ENCODE assay signal across 2 cellular contexts in genomic region chr5:60672693-60673264, GRCh38.
TF ChIP-seq lines count a peak whose summit lies in the region.

No MANE protein-coding gene starts in this region.

TF ChIP-seq in HEK293, 187 proteins besides CTCF, POLR2A, EP300 and RAD21:
- TF ChIP-seq PRDM10 (tag by site-specific recombination; IDR thresholded peaks at IDR 0.05) (no peak), SCRT2 (tag by site-specific recombination; IDR thresholded peaks at IDR 0.05) (peak; percentile 76), SCRT1 (tag by site-specific recombination; IDR thresholded peaks at IDR 0.05; ENCODE audit: borderline replicate concordance) (peak; percentile 51; the same call in 1 of the 2 replicates)

TF ChIP-seq in HepG2, 621 proteins besides CTCF, POLR2A, EP300 and RAD21 (continues in another document):
- no peak for TF ChIP-seq RFX1 (IDR thresholded peaks at IDR 0.05)
- no peak for TF ChIP-seq ZNF17 (CRISPR knock-in tag; IDR thresholded peaks at IDR 0.05)
- no peak for TF ChIP-seq ZHX2 (IDR thresholded peaks at IDR 0.05; ENCODE audit: low read depth)
- no peak for TF ChIP-seq ZHX2 (CRISPR knock-in tag; IDR thresholded peaks at IDR 0.05; ENCODE audit: borderline replicate concordance)
- peak; percentile 46; the same call in 1 of the 2 replicates for TF ChIP-seq ARHGAP35 (CRISPR knock-in tag; IDR thresholded peaks at IDR 0.05; ENCODE audit: borderline replicate concordance)
- TF ChIP-seq EZH2 (conservative IDR thresholded peaks at IDR 0.05; ENCODE audit: low read depth, low read length) = no peak
- peak; percentile 97 for TF ChIP-seq ZEB1 (IDR thresholded peaks at IDR 0.05; ENCODE audit: insufficient replicate concordance, low read depth)
- TF ChIP-seq PREB (CRISPR knock-in tag; IDR thresholded peaks at IDR 0.05) = no peak
- TF ChIP-seq ZNF564 (CRISPR knock-in tag; IDR thresholded peaks at IDR 0.05) = no peak
- no peak for TF ChIP-seq ZNF749 (CRISPR knock-in tag; IDR thresholded peaks at IDR 0.05; ENCODE audit: borderline replicate concordance)
- no peak for TF ChIP-seq MTERF4 (CRISPR knock-in tag; IDR thresholded peaks at IDR 0.05)
- peak; percentile 65; the same call in 1 of the 2 replicates for TF ChIP-seq ZBTB34 (CRISPR knock-in tag; IDR thresholded peaks at IDR 0.05)
- TF ChIP-seq ZNF263 (CRISPR knock-in tag; IDR thresholded peaks at IDR 0.05) = peak; percentile 91
- no peak; the same call in 1 of the 2 replicates for TF ChIP-seq MTA1 (CRISPR knock-in tag; IDR thresholded peaks at IDR 0.05; ENCODE audit: borderline replicate concordance)
- no peak for TF ChIP-seq ATF5 (CRISPR knock-in tag; IDR thresholded peaks at IDR 0.05; ENCODE audit: low read depth)
- 0 out of 2 replicates have a peak, but pooled peaks have one; percentile 58 for TF ChIP-seq SNAPC2 (CRISPR knock-in tag; IDR thresholded peaks at IDR 0.05)
- no peak for TF ChIP-seq KLF15 (CRISPR knock-in tag; IDR thresholded peaks at IDR 0.05; ENCODE audit: borderline replicate concordance)
- TF ChIP-seq PRDM10 (CRISPR knock-in tag; IDR thresholded peaks at IDR 0.05; ENCODE audit: low read depth) = peak; percentile 78
- 0 out of 2 replicates have a peak, but pooled peaks have one; percentile 65 for TF ChIP-seq SNAPC5 (CRISPR knock-in tag; IDR thresholded peaks at IDR 0.05; ENCODE audit: borderline replicate concordance)
- TF ChIP-seq SALL2 (CRISPR knock-in tag; IDR thresholded peaks at IDR 0.05) = 0 out of 2 replicates have a peak, but pooled peaks have one; percentile 51
- peak; percentile 66 for TF ChIP-seq DMAP1 (CRISPR knock-in tag; IDR thresholded peaks at IDR 0.05)
- TF ChIP-seq ZNF660 (CRISPR knock-in tag; IDR thresholded peaks at IDR 0.05; ENCODE audit: borderline replicate concordance, low read depth) = no peak
- peak; percentile 91 for TF ChIP-seq HHEX (CRISPR knock-in tag; IDR thresholded peaks at IDR 0.05)
- no peak for TF ChIP-seq SSRP1 (CRISPR knock-in tag; IDR thresholded peaks at IDR 0.05)
- no peak for TF ChIP-seq PLSCR1 (CRISPR knock-in tag; IDR thresholded peaks at IDR 0.05; ENCODE audit: borderline replicate concordance)
- no peak for TF ChIP-seq ZNF225 (CRISPR knock-in tag; IDR thresholded peaks at IDR 0.05)
- TF ChIP-seq ZMAT5 (CRISPR knock-in tag; IDR thresholded peaks at IDR 0.05; ENCODE audit: borderline replicate concordance, low read depth) = no peak
- peak; percentile 70 for TF ChIP-seq GATAD1 (CRISPR knock-in tag; IDR thresholded peaks at IDR 0.05)
- TF ChIP-seq NFE2 (CRISPR knock-in tag; IDR thresholded peaks at IDR 0.05) = no peak
- peak; percentile 56; the same call in 1 of the 2 replicates for TF ChIP-seq SRF (IDR thresholded peaks at IDR 0.05; ENCODE audit: low read depth, low read length)
- TF ChIP-seq ZNF335 (CRISPR knock-in tag; IDR thresholded peaks at IDR 0.05) = 0 out of 2 replicates have a peak, but pooled peaks have one; percentile 40
- no peak for TF ChIP-seq PRDM4 (CRISPR knock-in tag; IDR thresholded peaks at IDR 0.05; ENCODE audit: borderline replicate concordance)
- TF ChIP-seq POGK (CRISPR knock-in tag; conservative IDR thresholded peaks at IDR 0.05) = no peak
- no peak for TF ChIP-seq SYNCRIP (IDR thresholded peaks at IDR 0.05; ENCODE audit: insufficient read depth, low read depth, low read length)
- TF ChIP-seq ETV5 (CRISPR knock-in tag; IDR thresholded peaks at IDR 0.05; ENCODE audit: borderline replicate concordance) = peak; percentile 85
- TF ChIP-seq ZNF329 (CRISPR knock-in tag; IDR thresholded peaks at IDR 0.05; ENCODE audit: low read depth) = no peak; the same call in 1 of the 2 replicates
- TF ChIP-seq MIER3 (CRISPR knock-in tag; IDR thresholded peaks at IDR 0.05; ENCODE audit: borderline replicate concordance) = peak; percentile 86; the same call in 1 of the 2 replicates
- no peak for TF ChIP-seq ZNF780A (CRISPR knock-in tag; IDR thresholded peaks at IDR 0.05)
